Comparison of ENCODE assay signal across 1 cellular context in the genomic region with DNA sequence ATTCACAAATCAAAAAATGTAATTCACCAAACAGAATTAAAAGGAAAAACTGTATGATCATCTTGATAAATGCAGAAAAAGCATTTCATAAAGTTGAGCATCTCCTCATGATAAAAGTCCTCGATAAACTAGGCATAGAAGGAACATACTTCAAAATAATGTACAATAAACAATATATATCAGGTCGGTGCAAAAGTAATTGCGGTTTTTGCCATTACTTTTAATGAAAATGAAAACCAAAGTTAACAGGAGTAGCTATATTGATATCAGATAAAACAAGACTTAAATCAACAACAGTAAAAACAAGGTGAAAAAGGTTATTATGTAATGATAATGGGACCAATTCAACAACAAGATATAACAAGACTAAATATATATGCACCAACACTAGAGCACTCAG.
TF ChIP-seq lines count a peak whose summit lies in the region.

No MANE protein-coding gene starts in this region.

TF ChIP-seq in GM12878, 131 proteins besides CTCF, POLR2A, EP300 and RAD21 (continued from another document):
- TF ChIP-seq SMAD1 (IDR thresholded peaks at IDR 0.05; ENCODE audit: low read depth, partially characterized antibody) (no peak), NFYA (IDR thresholded peaks at IDR 0.05; ENCODE audit: borderline replicate concordance, low read depth, low read length) (no peak), TAF1 (IDR thresholded peaks at IDR 0.05; ENCODE audit: borderline replicate concordance, low read depth, low read length) (no peak), ZNF274 (IDR thresholded peaks at IDR 0.05; ENCODE audit: insufficient read depth, insufficient read length) (no peak), RCOR1 (conservative IDR thresholded peaks at IDR 0.05; ENCODE audit: low read depth, low read length) (no peak), FOXM1 (IDR thresholded peaks at IDR 0.05; ENCODE audit: low read depth, low read length) (no peak), HSF1 (IDR thresholded peaks at IDR 0.05; ENCODE audit: low read depth, low read length) (no peak), ETV6 (conservative IDR thresholded peaks at IDR 0.05 in 1 of 2, IDR thresholded peaks at IDR 0.05 in 1 of 2; ENCODE audit: borderline replicate concordance in 1 of 2, low read depth in 1 of 2) (no peak), NKRF (conservative IDR thresholded peaks at IDR 0.05) (no peak), JUNB (IDR thresholded peaks at IDR 0.05) (no peak), RFX5 (IDR thresholded peaks at IDR 0.05; ENCODE audit: low read depth, low read length) (no peak), CBFB (IDR thresholded peaks at IDR 0.05; ENCODE audit: low read depth) (no peak), PAX5 (IDR thresholded peaks at IDR 0.05; ENCODE audit: borderline replicate concordance, low read depth, low read length) (no peak), BMI1 (IDR thresholded peaks at IDR 0.05; ENCODE audit: borderline replicate concordance) (no peak), YY1 (IDR thresholded peaks at IDR 0.05; ENCODE audit: low read depth, low read length) (no peak), DPF2 (IDR thresholded peaks at IDR 0.05) (no peak), SPI1 (IDR thresholded peaks at IDR 0.05; ENCODE audit: borderline replicate concordance, insufficient read depth, low read depth, low read length) (no peak)
- TF ChIP-seq, protein P1, sequence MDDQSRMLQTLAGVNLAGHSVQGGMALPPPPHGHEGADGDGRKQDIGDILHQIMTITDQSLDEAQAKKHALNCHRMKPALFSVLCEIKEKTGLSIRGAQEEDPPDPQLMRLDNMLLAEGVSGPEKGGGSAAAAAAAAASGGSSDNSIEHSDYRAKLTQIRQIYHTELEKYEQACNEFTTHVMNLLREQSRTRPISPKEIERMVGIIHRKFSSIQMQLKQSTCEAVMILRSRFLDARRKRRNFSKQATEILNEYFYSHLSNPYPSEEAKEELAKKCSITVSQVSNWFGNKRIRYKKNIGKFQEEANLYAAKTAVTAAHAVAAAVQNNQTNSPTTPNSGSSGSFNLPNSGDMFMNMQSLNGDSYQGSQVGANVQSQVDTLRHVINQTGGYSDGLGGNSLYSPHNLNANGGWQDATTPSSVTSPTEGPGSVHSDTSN (IDR thresholded peaks at IDR 0.05; ENCODE audit: insufficient replicate concordance, low read depth, low read length) = no peak
